Comparison of ENCODE assay signal across 13 cellular contexts in the genomic region with DNA sequence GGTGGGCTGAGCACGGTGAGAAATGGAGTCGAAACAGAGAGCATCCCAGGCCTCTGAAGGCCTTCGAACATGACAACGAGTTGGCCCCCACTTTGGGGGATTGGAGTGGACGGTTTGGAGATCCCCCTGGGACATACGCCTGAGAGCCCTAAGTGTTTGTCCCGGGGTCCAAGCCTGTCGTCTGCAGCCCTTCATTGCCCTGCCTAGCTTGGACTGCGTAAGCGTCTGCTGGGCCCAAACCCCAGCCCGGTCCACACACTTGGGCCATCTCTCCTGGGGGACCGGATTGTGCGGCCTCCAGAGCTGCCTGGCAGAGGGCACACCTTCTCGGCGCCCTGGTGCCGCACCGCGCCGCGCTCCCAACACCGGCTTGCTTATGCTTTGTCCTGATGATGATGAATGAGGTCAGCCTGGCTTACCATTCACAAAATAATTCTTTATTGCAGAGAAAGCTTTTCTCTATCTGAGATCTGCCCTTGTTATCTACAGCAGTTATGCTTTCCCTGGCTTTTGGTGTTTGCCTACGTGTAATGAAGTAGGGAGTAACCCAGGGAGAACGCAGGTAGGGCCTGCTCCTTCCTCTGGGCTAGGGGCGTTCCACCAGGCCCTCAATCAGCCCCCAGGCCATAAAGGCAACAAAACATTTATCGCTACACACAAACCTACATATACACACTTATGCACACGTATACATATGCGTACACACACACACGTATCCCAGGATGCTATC.
A peak's percentile ranks its signal among the peaks of the same experiment; 100 is the strongest.
DNase-seq lines count a peak whose midpoint lies in the region; ATAC-seq and TF ChIP-seq lines count a peak whose summit lies in the region.
"Had no signal": no experiment of that assay in that cellular context is flagged by ENCODE, and none has a peak within 500 bp of the region (broad histone marks: within the 10 kb centered on the region; RNA-seq: fewer than 3 reads in every experiment).

No MANE protein-coding gene starts in this region.

- no peak overlapping the region for H3K27ac Mint-ChIP-seq in activated naive CD8-positive, alpha-beta T cell treated with anti-CD3 and anti-CD28 coated beads, Interleukin-2, amount 10 ng/mL, durations not matched to agents 7 days and 5 days
- no peak overlapping the region for H3K27ac Mint-ChIP-seq in activated naive CD8-positive, alpha-beta T cell treated with anti-CD3 and anti-CD28 coated beads, Interleukin-2, amount 50 U/mL, for 24 hours
- H3K27ac Mint-ChIP-seq: activated CD8-positive, alpha-beta T cell treated with anti-CD3 and anti-CD28 coated beads, Interleukin-2, amount 10 ng/mL, durations not matched to agents 7 days and 5 days; stimulated activated effector memory CD8-positive, alpha-beta T cell treated with anti-CD3 and anti-CD28 coated beads, Interleukin-12 subunit alpha, Interleukin-12 subunit beta, amount 100 ng/mL, for 72 hours had no signal

- peaks cover 80% of the 10 kb centered on the region for H3K4me1 ChIP-seq in mucosa of stomach (ENCODE audit: control insufficient read depth, insufficient read depth, low read length)
- peaks cover 3% of the 10 kb centered on the region in 2 donors for H3K4me1 ChIP-seq in aorta (ENCODE audit: control insufficient read depth in 1 of 2, insufficient read depth in 2 of 2, low read length in 2 of 2)

- peak overlapping the region; percentile 99 to 100 (median 100) for H3K27ac ChIP-seq in dorsolateral prefrontal cortex
- H3K27ac ChIP-seq in aorta (ENCODE audit: low read depth in 1 of 2, low read length in 2 of 2), result peak overlapping the region; percentile 6 to 58
- H3K27ac ChIP-seq: HL-60, neutrophil had no signal

- peaks cover 14% of the 10 kb centered on the region for H3K4me1 Mint-ChIP-seq in activated naive CD8-positive, alpha-beta T cell treated with anti-CD3 and anti-CD28 coated beads, Interleukin-2, amount 10 ng/mL, durations not matched to agents 7 days and 5 days
- H3K4me1 Mint-ChIP-seq in activated naive CD8-positive, alpha-beta T cell treated with anti-CD3 and anti-CD28 coated beads, Interleukin-2, amount 50 U/mL, for 24 hours, result peaks cover 35% of the 10 kb centered on the region
- H3K4me1 Mint-ChIP-seq in activated T-cell treated with anti-CD3 and anti-CD28 coated beads, Interleukin-2, amount 50 U/mL, for 4 hours (ENCODE audit: low read depth), result peaks cover 59% of the 10 kb centered on the region

- H3K27me3 ChIP-seq in dorsolateral prefrontal cortex (no peaks in the 10 kb centered on the region), mucosa of stomach (ENCODE audit: control insufficient read depth, insufficient read depth, low read length) (no peaks in the 10 kb centered on the region), aorta (ENCODE audit: control insufficient read depth in 1 of 2, insufficient read depth in 2 of 2, low read length in 1 of 2) (no peaks in the 10 kb centered on the region)

- H3K4me3 ChIP-seq in dorsolateral prefrontal cortex (peak overlapping the region; percentile 16 to 94 (median 76)), mucosa of stomach (ENCODE audit: low read length) (peak overlapping the region; percentile 2), aorta (ENCODE audit: low read length in 2 of 2) (peak overlapping the region; percentile 28 to 36)

- DNase-seq in activated naive CD8-positive, alpha-beta T cell treated with anti-CD3 and anti-CD28 coated beads, Interleukin-2, amount 10 ng/mL, durations not matched to agents 7 days and 5 days, result peak; percentile 7
- DNase-seq in activated naive CD8-positive, alpha-beta T cell treated with anti-CD3 and anti-CD28 coated beads, Interleukin-2, amount 50 U/mL, for 24 hours, result no peak
- peak in 9 of 10 donors; percentile 11 to 56 (median 32) for DNase-seq in dorsolateral prefrontal cortex
- peak; percentile 44 for DNase-seq in aorta
- no peak for DNase-seq in germinal center (ENCODE audit: low spot score)
- no peak for DNase-seq in NOMO-1 treated with DMSO at 0.1 percent for 48 hours (lab: John Stamatoyannopoulos, UW; ENCODE audit: unreplicated experiment)
- DNase-seq in activated T-cell treated with anti-CD3 and anti-CD28 coated beads, Interleukin-2, amount 50 U/mL, for 4 hours, result no peak
- DNase-seq: activated CD8-positive, alpha-beta T cell treated with anti-CD3 and anti-CD28 coated beads, Interleukin-2, amount 10 ng/mL, durations not matched to agents 7 days and 5 days had no signal

- ATAC-seq in activated naive CD8-positive, alpha-beta T cell treated with anti-CD3 and anti-CD28 coated beads, Interleukin-2, amount 10 ng/mL, durations not matched to agents 7 days and 5 days (ENCODE audit: low read depth), result no peak
- no peak for ATAC-seq in activated naive CD8-positive, alpha-beta T cell treated with anti-CD3 and anti-CD28 coated beads, Interleukin-2, amount 50 U/mL, for 24 hours
- ATAC-seq in aorta (ENCODE audit: low FRiP score), result peak; percentile 39
- no peak for ATAC-seq in activated T-cell treated with anti-CD3 and anti-CD28 coated beads, Interleukin-2, amount 50 U/mL, for 4 hours
- ATAC-seq: activated CD8-positive, alpha-beta T cell treated with anti-CD3 and anti-CD28 coated beads, Interleukin-2, amount 10 ng/mL, durations not matched to agents 7 days and 5 days; stimulated activated effector memory CD8-positive, alpha-beta T cell treated with anti-CD3 and anti-CD28 coated beads, Interleukin-12 subunit alpha, Interleukin-12 subunit beta, amount 100 ng/mL, for 72 hours had no signal

- no peaks in the 10 kb centered on the region for H3K27me3 Mint-ChIP-seq in activated naive CD8-positive, alpha-beta T cell treated with anti-CD3 and anti-CD28 coated beads, Interleukin-2, amount 10 ng/mL, durations not matched to agents 7 days and 5 days
- H3K27me3 Mint-ChIP-seq in activated naive CD8-positive, alpha-beta T cell treated with anti-CD3 and anti-CD28 coated beads, Interleukin-2, amount 50 U/mL, for 24 hours, result no peaks in the 10 kb centered on the region
- H3K27me3 Mint-ChIP-seq in activated T-cell treated with anti-CD3 and anti-CD28 coated beads, Interleukin-2, amount 50 U/mL, for 4 hours (ENCODE audit: low read depth), result no peaks in the 10 kb centered on the region

- H3K36me3 Mint-ChIP-seq in activated naive CD8-positive, alpha-beta T cell treated with anti-CD3 and anti-CD28 coated beads, Interleukin-2, amount 10 ng/mL, durations not matched to agents 7 days and 5 days, result no peaks in the 10 kb centered on the region
- no peaks in the 10 kb centered on the region for H3K36me3 Mint-ChIP-seq in activated naive CD8-positive, alpha-beta T cell treated with anti-CD3 and anti-CD28 coated beads, Interleukin-2, amount 50 U/mL, for 24 hours (ENCODE audit: low read depth)
- H3K36me3 Mint-ChIP-seq in activated T-cell treated with anti-CD3 and anti-CD28 coated beads, Interleukin-2, amount 50 U/mL, for 4 hours (ENCODE audit: insufficient read depth), result no peaks in the 10 kb centered on the region

- peak overlapping the region; percentile 98 for H3K9ac ChIP-seq in mucosa of stomach (ENCODE audit: low read length)

- TF ChIP-seq CTCF in dorsolateral prefrontal cortex (IDR thresholded peaks at IDR 0.05 in 54 of 56, conservative IDR thresholded peaks at IDR 0.05 in 2 of 56; ENCODE audit: low read depth in 1 of 56, partially characterized antibody in 56 of 56), result peak in 2 of 56 donors; percentile 2 to 10

- intact Hi-C loops in dorsolateral prefrontal cortex (cut with DNase I) (no loop called here), aorta (cut with DNase I) (no loop called here)

- no peaks in the 10 kb centered on the region for H3K36me3 ChIP-seq in mucosa of stomach (ENCODE audit: control insufficient read depth, insufficient read depth, low read length)
- H3K36me3 ChIP-seq in aorta (ENCODE audit: control insufficient read depth in 1 of 2, insufficient read depth in 2 of 2, low read length in 1 of 2), result no peaks in the 10 kb centered on the region

- POLR2A ChIA-PET in activated naive CD8-positive, alpha-beta T cell treated with anti-CD3 and anti-CD28 coated beads, Interleukin-2, amount 10 ng/mL, durations not matched to agents 7 days and 5 days (lab: Charles Lee), result no interaction called here

- H3K9me3 ChIP-seq in mucosa of stomach (ENCODE audit: control insufficient read depth, low read length) (no peaks in the 10 kb centered on the region), aorta (ENCODE audit: control insufficient read depth, low read length) (no peaks in the 10 kb centered on the region)
- H3K9me3 ChIP-seq: neutrophil had no signal

- no peaks in the 10 kb centered on the region for H3K9me3 Mint-ChIP-seq in activated naive CD8-positive, alpha-beta T cell treated with anti-CD3 and anti-CD28 coated beads, Interleukin-2, amount 10 ng/mL, durations not matched to agents 7 days and 5 days
- H3K9me3 Mint-ChIP-seq in activated naive CD8-positive, alpha-beta T cell treated with anti-CD3 and anti-CD28 coated beads, Interleukin-2, amount 50 U/mL, for 24 hours, result no peaks in the 10 kb centered on the region
- H3K9me3 Mint-ChIP-seq in activated T-cell treated with anti-CD3 and anti-CD28 coated beads, Interleukin-2, amount 50 U/mL, for 4 hours, result no peaks in the 10 kb centered on the region
- H3K9me3 Mint-ChIP-seq: CD8-positive, alpha-beta memory T cell; stimulated activated effector memory CD8-positive, alpha-beta T cell treated with anti-CD3 and anti-CD28 coated beads, Interleukin-12 subunit alpha, Interleukin-12 subunit beta, amount 100 ng/mL, for 72 hours had no signal

- 41 to 60% methylated on average over 28 of the region's 28 CpGs for WGBS in aorta, 2 donors

- no peak overlapping the region for H3K4me3 Mint-ChIP-seq in activated naive CD8-positive, alpha-beta T cell treated with anti-CD3 and anti-CD28 coated beads, Interleukin-2, amount 10 ng/mL, durations not matched to agents 7 days and 5 days
- H3K4me3 Mint-ChIP-seq in activated naive CD8-positive, alpha-beta T cell treated with anti-CD3 and anti-CD28 coated beads, Interleukin-2, amount 50 U/mL, for 24 hours, result no peak overlapping the region
- no peak overlapping the region for H3K4me3 Mint-ChIP-seq in activated T-cell treated with anti-CD3 and anti-CD28 coated beads, Interleukin-2, amount 50 U/mL, for 4 hours
- H3K4me3 Mint-ChIP-seq: activated CD8-positive, alpha-beta T cell treated with anti-CD3 and anti-CD28 coated beads, Interleukin-2, amount 10 ng/mL, durations not matched to agents 7 days and 5 days; stimulated activated effector memory CD8-positive, alpha-beta T cell treated with anti-CD3 and anti-CD28 coated beads, Interleukin-12 subunit alpha, Interleukin-12 subunit beta, amount 100 ng/mL, for 72 hours had no signal

Comparison
In these comparisons a context has a peak if more than half of its experiments do, and no peak if none do; other contexts are left out.
1. DNase-seq: peak in activated naive CD8-positive, alpha-beta T cell treated with anti-CD3 and anti-CD28 coated beads, Interleukin-2, amount 10 ng/mL, durations not matched to agents 7 days and 5 days (single experiment), dorsolateral prefrontal cortex (9 of 10) and aorta (2 of 2); none in activated naive CD8-positive, alpha-beta T cell treated with anti-CD3 and anti-CD28 coated beads, Interleukin-2, amount 50 U/mL, for 24 hours (single experiment), germinal center (single experiment), NOMO-1 treated with DMSO at 0.1 percent for 48 hours (single experiment) and activated T-cell treated with anti-CD3 and anti-CD28 coated beads, Interleukin-2, amount 50 U/mL, for 4 hours (single experiment).
2. H3K4me3 ChIP-seq: peak in every context shown above with its lines; median percentile 76 in dorsolateral prefrontal cortex; 32 in aorta; 2 in mucosa of stomach.